In genomic region chr4:77697860-77698599, GRCh38 we compare ENCODE assay signal across 8 cellular contexts.
DNase-seq lines count a peak whose midpoint lies in the region; ATAC-seq and TF ChIP-seq lines count a peak whose summit lies in the region.

No MANE protein-coding gene starts in this region.

- no peaks in the 10 kb centered on the region for H3K27me3 ChIP-seq in suprapubic skin

- no peaks in the 10 kb centered on the region for H3K9me3 Mint-ChIP-seq in Calu3 (ENCODE audit: low read depth, unreplicated experiment)

- DNase-seq in Calu3 (peak; percentile 57), HT1080 (ENCODE audit: low read depth) (peak; percentile 72), SW480 (ENCODE audit: low spot score) (peak; percentile 59), head of caudate nucleus (peak in 34 of 42 donors; percentile 2 to 74 (median 42)), skeletal muscle cell (ENCODE audit: low read depth) (peak; percentile 58), suprapubic skin (ENCODE audit: low spot score in 2 of 2) (no peak)
- no peak for DNase-seq in activated effector memory CD4-positive, alpha-beta T cell treated with Interleukin-2 at 50 U/mL for 16 hours

- no peaks in the 10 kb centered on the region for H3K36me3 ChIP-seq in suprapubic skin

- H3K4me3 Mint-ChIP-seq in Calu3 (ENCODE audit: low read depth, unreplicated experiment): peak overlapping the region; percentile 26

- H3K4me1 Mint-ChIP-seq in Calu3 (ENCODE audit: low read depth, unreplicated experiment): peaks cover 32% of the 10 kb centered on the region

- no peak for ATAC-seq in HG03159 (IDR thresholded peaks at IDR 0.05; ENCODE audit: unreplicated experiment)

- no peaks in the 10 kb centered on the region for H3K36me3 Mint-ChIP-seq in Calu3 (ENCODE audit: insufficient read depth, unreplicated experiment)

- WGBS in suprapubic skin: 57% methylated on average over 10 of the region's 10 CpGs

- H3K27ac ChIP-seq in suprapubic skin: no peak overlapping the region

- H3K9me3 ChIP-seq in suprapubic skin: no peaks in the 10 kb centered on the region

- no peaks in the 10 kb centered on the region for H3K27me3 Mint-ChIP-seq in Calu3 (ENCODE audit: unreplicated experiment)

- no peak for TF ChIP-seq POLR2A in suprapubic skin (IDR thresholded peaks at IDR 0.05)

- TF ChIP-seq CTCF in Calu3 (IDR thresholded peaks at IDR 0.05; ENCODE audit: unreplicated experiment): peak; percentile 10
- no peak for TF ChIP-seq CTCF in suprapubic skin (IDR thresholded peaks at IDR 0.05)

- no TSS peak for BruUV-seq in Calu3 (replicated peaks; lab: Mats Ljungman, UMichigan)

- intact Hi-C loops in Calu3 (cut with micrococcal nuclease; ENCODE audit: unreplicated experiment) (loop anchor here (1.0 to 5.0 kb wide), 3 partner anchors 45 to 231 kb away; no protein-coding TSS in a partner anchor), head of caudate nucleus (cut with DNase I) (no loop called here)

- no peak overlapping the region for H3K4me3 ChIP-seq in skeletal muscle cell (ENCODE audit: low read depth, low read length)
- no peak overlapping the region for H3K4me3 ChIP-seq in suprapubic skin

- H3K4me1 ChIP-seq in suprapubic skin: no peaks in the 10 kb centered on the region

- TF ChIP-seq EP300 in suprapubic skin (IDR thresholded peaks at IDR 0.05): no peak

- CTCF ChIA-PET in Calu3 (lab: Charles Lee): interaction anchor here (0.6 to 1.4 kb wide), 7 partner anchors 53 to 331 kb away, joined by 3 to 11 read pairs (median 6); no protein-coding TSS in a partner anchor

- no peak overlapping the region for H3K27ac Mint-ChIP-seq in Calu3 (ENCODE audit: unreplicated experiment)

Comparison
In these comparisons a context has a peak if more than half of its experiments do, and no peak if none do; other contexts are left out.
1. DNase-seq: peak in Calu3 (single experiment), HT1080 (single experiment), SW480 (single experiment), head of caudate nucleus (34 of 42) and skeletal muscle cell (single experiment); none in suprapubic skin (0 of 2) and activated effector memory CD4-positive, alpha-beta T cell treated with Interleukin-2 at 50 U/mL for 16 hours (single experiment).